Comparison of ENCODE assay signal across 15 cellular contexts in genomic region chr5:142056831-142057696, GRCh38. TPM values are rescaled to one million over a fixed set of nuclear protein-coding genes. Genes with fewer than 3 reads are reported as not detected.
A peak's percentile ranks its signal among the peaks of the same experiment; 100 is the strongest.
DNase-seq lines count a peak whose midpoint lies in the region; TF ChIP-seq lines count a peak whose summit lies in the region.
"Had no signal": no experiment of that assay in that cellular context is flagged by ENCODE, and none has a peak within 500 bp of the region (broad histone marks: within the 10 kb centered on the region; RNA-seq: fewer than 3 reads in every experiment).

No MANE protein-coding gene starts in this region.

- peaks cover 3% of the 10 kb centered on the region for H3K4me1 Mint-ChIP-seq in activated naive CD4-positive, alpha-beta T cell treated with anti-CD3 and anti-CD28 coated beads, Interleukin-2, amount 10 ng/mL, durations not matched to agents 7 days and 5 days

- peak; percentile 20 for DNase-seq in MG63
- DNase-seq in astrocyte of the hippocampus (ENCODE audit: low read depth, low spot score): peak; percentile 54
- DNase-seq in medulla oblongata (ENCODE audit: extremely low spot score): peak; percentile 80
- DNase-seq in testis: peak; percentile 51
- DNase-seq in activated naive CD4-positive, alpha-beta T cell treated with anti-CD3 and anti-CD28 coated beads, Interleukin-2, amount 10 ng/mL, durations not matched to agents 7 days and 5 days: no peak
- DNase-seq in stimulated activated CD8-positive, alpha-beta memory T cell treated with anti-CD3 and anti-CD28 coated beads, Interleukin-4, amount 100 ng/mL, for 48 hours: no peak
- DNase-seq in GM19240 (ENCODE audit: insufficient read length, low spot score): no peak
- DNase-seq: activated naive CD4-positive, alpha-beta T cell treated with anti-CD3 and anti-CD28 coated beads for 36 hours; brain microvascular endothelial cell; dermis blood vessel endothelial cell; foreskin melanocyte; NCI-H146; NCI-H82; occipital lobe had no signal

- H3K4me1 ChIP-seq in testis: peaks cover 8% of the 10 kb centered on the region

- WGBS in testis, 2 donors: 58 to 65% methylated on average over 5 of the region's 5 CpGs

- H3K36me3 ChIP-seq in MG63: no peaks in the 10 kb centered on the region
- H3K36me3 ChIP-seq in testis (ENCODE audit: low read depth, missing control alignments): no peaks in the 10 kb centered on the region
- H3K36me3 ChIP-seq: BLaER1 treated with 17β-estradiol and CSF1 and Interleukin-3, amounts not matched to agents 10 nM and 100 nM; brain microvascular endothelial cell had no signal

- no peak for TF ChIP-seq CTCF in testis (IDR thresholded peaks at IDR 0.05)

- H3K27ac Mint-ChIP-seq in activated naive CD4-positive, alpha-beta T cell treated with anti-CD3 and anti-CD28 coated beads, Interleukin-2, amount 10 ng/mL, durations not matched to agents 7 days and 5 days: no peak overlapping the region
- H3K27ac Mint-ChIP-seq: activated naive CD4-positive, alpha-beta T cell treated with anti-CD3 and anti-CD28 coated beads for 36 hours had no signal

- H3K27me3 ChIP-seq in MG63: no peaks in the 10 kb centered on the region
- no peaks in the 10 kb centered on the region for H3K27me3 ChIP-seq in testis
- H3K27me3 ChIP-seq: BLaER1 treated with 17β-estradiol and CSF1 and Interleukin-3, amounts not matched to agents 10 nM and 100 nM; brain microvascular endothelial cell had no signal

- H3K36me3 Mint-ChIP-seq in activated naive CD4-positive, alpha-beta T cell treated with anti-CD3 and anti-CD28 coated beads, Interleukin-2, amount 10 ng/mL, durations not matched to agents 7 days and 5 days: no peaks in the 10 kb centered on the region

- H3K27ac ChIP-seq in testis: no peak overlapping the region
- H3K27ac ChIP-seq: BLaER1 treated with 17β-estradiol and CSF1 and Interleukin-3, amounts not matched to agents 10 nM and 100 nM; brain microvascular endothelial cell had no signal

- TF ChIP-seq POLR2A in testis (IDR thresholded peaks at IDR 0.05): no peak

- no peak overlapping the region for H3K4me3 Mint-ChIP-seq in activated naive CD4-positive, alpha-beta T cell treated with anti-CD3 and anti-CD28 coated beads, Interleukin-2, amount 10 ng/mL, durations not matched to agents 7 days and 5 days
- H3K4me3 Mint-ChIP-seq: activated naive CD4-positive, alpha-beta T cell treated with anti-CD3 and anti-CD28 coated beads for 36 hours had no signal

- H3K9me3 Mint-ChIP-seq in activated naive CD4-positive, alpha-beta T cell treated with anti-CD3 and anti-CD28 coated beads, Interleukin-2, amount 10 ng/mL, durations not matched to agents 7 days and 5 days: no peaks in the 10 kb centered on the region
- H3K9me3 Mint-ChIP-seq: activated naive CD4-positive, alpha-beta T cell treated with anti-CD3 and anti-CD28 coated beads for 36 hours had no signal

- CTCF ChIA-PET in activated naive CD4-positive, alpha-beta T cell treated with anti-CD3 and anti-CD28 coated beads, Interleukin-2, amount 10 ng/mL, durations not matched to agents 7 days and 5 days (lab: Charles Lee): no interaction called here

- no peak overlapping the region for H3K4me3 ChIP-seq in MG63
- H3K4me3 ChIP-seq in testis: no peak overlapping the region
- H3K4me3 ChIP-seq: BLaER1 treated with 17β-estradiol and CSF1 and Interleukin-3, amounts not matched to agents 10 nM and 100 nM had no signal

- intact Hi-C loops in testis (cut with DNase I; ENCODE audit: low total_unique reads): no loop called here

- H3K27me3 Mint-ChIP-seq in activated naive CD4-positive, alpha-beta T cell treated with anti-CD3 and anti-CD28 coated beads, Interleukin-2, amount 10 ng/mL, durations not matched to agents 7 days and 5 days: no peaks in the 10 kb centered on the region

- no peaks in the 10 kb centered on the region for H3K9me3 ChIP-seq in MG63
- no peaks in the 10 kb centered on the region for H3K9me3 ChIP-seq in testis
- H3K9me3 ChIP-seq: BLaER1 treated with 17β-estradiol and CSF1 and Interleukin-3, amounts not matched to agents 10 nM and 100 nM had no signal

RNA-seq across cellular contexts. Expression of gene GNPDA1, which starts 44.2 kb away (rescaled TPM):
- 57.4 and 67.5 TPM in 2 replicates for total RNA-seq in MG63 (2014; rRNA removed; shearing (Covaris generic); ENCODE audit: low replicate concordance)
- 10 to 100 TPM; 32.9 to 49.4 TPM for total RNA-seq in testis
- polyA plus RNA-seq in testis (ENCODE audit: insufficient read depth, low read depth, low replicate concordance): 53.4 TPM

RNA-seq across cellular contexts. Expression of gene NDFIP1, which starts 51.5 kb away (rescaled TPM):
- 53.4 and 113 TPM in 2 replicates for total RNA-seq in MG63 (2014; rRNA removed; shearing (Covaris generic); ENCODE audit: low replicate concordance)
- total RNA-seq in testis: 100 to 1,000 TPM; 292 to 319 TPM
- polyA plus RNA-seq in testis (ENCODE audit: insufficient read depth, low read depth, low replicate concordance): 88.7 TPM

Comparison
In these comparisons a context has a peak if more than half of its experiments do, and no peak if none do; other contexts are left out.
1. DNase-seq: peak in MG63 (single experiment), astrocyte of the hippocampus (single experiment), medulla oblongata (single experiment) and testis (single experiment); none in activated naive CD4-positive, alpha-beta T cell treated with anti-CD3 and anti-CD28 coated beads, Interleukin-2, amount 10 ng/mL, durations not matched to agents 7 days and 5 days (single experiment), stimulated activated CD8-positive, alpha-beta memory T cell treated with anti-CD3 and anti-CD28 coated beads, Interleukin-4, amount 100 ng/mL, for 48 hours (single experiment) and GM19240 (single experiment).